ENCODE assay signal across 9 cellular contexts in the genomic region with DNA sequence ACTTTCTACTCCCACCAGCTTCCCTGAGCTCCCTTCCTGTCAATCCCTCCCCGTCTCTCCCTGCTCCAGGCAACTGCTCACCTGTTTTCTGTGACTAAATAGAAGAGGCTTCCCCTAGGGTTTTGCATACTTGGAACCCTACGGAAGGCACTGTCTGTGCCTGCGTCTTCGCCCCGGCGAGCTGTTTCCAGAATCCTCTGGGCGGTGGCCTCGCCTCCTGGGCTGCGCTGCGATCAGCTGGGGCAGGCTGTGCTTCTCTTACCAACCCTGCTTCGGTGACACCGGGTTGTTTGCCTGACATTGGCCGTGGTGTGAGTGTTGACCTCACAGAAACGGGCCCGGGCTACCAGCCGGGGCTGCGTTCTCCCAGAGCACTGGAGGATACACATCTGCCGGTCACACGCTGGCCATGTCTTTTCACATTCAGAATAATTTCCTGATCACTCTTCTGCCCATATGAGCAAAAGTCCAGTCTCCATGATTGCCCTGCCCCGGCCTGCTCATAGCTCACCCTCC. TPM values are rescaled to one million over a fixed set of nuclear protein-coding genes. Genes with fewer than 3 reads are reported as not detected.
DNase-seq lines count a peak whose midpoint lies in the region; ATAC-seq lines count a peak whose summit lies in the region.
"Had no signal": no experiment of that assay in that cellular context is flagged by ENCODE, and none has a peak within 500 bp of the region (broad histone marks: within the 10 kb centered on the region; RNA-seq: fewer than 3 reads in every experiment).

No MANE protein-coding gene starts in this region.

- ATAC-seq in HG02588 (IDR thresholded peaks at IDR 0.05; ENCODE audit: unreplicated experiment) (peak; percentile 15), GM21723 (IDR thresholded peaks at IDR 0.05; ENCODE audit: unreplicated experiment) (no peak)
- ATAC-seq in activated T-helper 17 cell treated with anti-CD3 and anti-CD28 coated beads, Interleukin-2, amount 50 U/mL, for 72 hours (replicated peaks), result no peak
- ATAC-seq in naive thymus-derived CD4-positive, alpha-beta T cell, result no peak

- H3K27ac Mint-ChIP-seq in CD8-positive, alpha-beta memory T cell, result peak overlapping the region; percentile 93 to 99 (median 97)
- H3K27ac Mint-ChIP-seq in activated T-helper 17 cell treated with anti-CD3 and anti-CD28 coated beads, Interleukin-2, amount 50 U/mL, for 72 hours, result peak overlapping the region; percentile 92
- peak overlapping the region in 1 of 9 donors; percentile 18 for H3K27ac Mint-ChIP-seq in naive thymus-derived CD4-positive, alpha-beta T cell

- H3K4me3 Mint-ChIP-seq in CD8-positive, alpha-beta memory T cell, result peak overlapping the region; percentile 81 to 94 (median 87)
- H3K4me3 Mint-ChIP-seq in activated T-helper 17 cell treated with anti-CD3 and anti-CD28 coated beads, Interleukin-2, amount 50 U/mL, for 72 hours, result peak overlapping the region; percentile 86
- peak overlapping the region in 5 of 10 donors; percentile 39 to 75 (median 60) for H3K4me3 Mint-ChIP-seq in naive thymus-derived CD4-positive, alpha-beta T cell

- H3K4me1 Mint-ChIP-seq in CD8-positive, alpha-beta memory T cell, result peaks cover 51 to 61% (median 54%) of the 10 kb centered on the region in 3 donors
- peaks cover 49% of the 10 kb centered on the region for H3K4me1 Mint-ChIP-seq in activated T-helper 17 cell treated with anti-CD3 and anti-CD28 coated beads, Interleukin-2, amount 50 U/mL, for 72 hours
- peaks cover 27 to 55% (median 48%) of the 10 kb centered on the region in 7 donors for H3K4me1 Mint-ChIP-seq in naive thymus-derived CD4-positive, alpha-beta T cell

- H3K36me3 Mint-ChIP-seq in CD8-positive, alpha-beta memory T cell, result no peaks in the 10 kb centered on the region
- no peaks in the 10 kb centered on the region for H3K36me3 Mint-ChIP-seq in activated T-helper 17 cell treated with anti-CD3 and anti-CD28 coated beads, Interleukin-2, amount 50 U/mL, for 72 hours (ENCODE audit: low read depth)
- no peaks in the 10 kb centered on the region for H3K36me3 Mint-ChIP-seq in naive thymus-derived CD4-positive, alpha-beta T cell

- no peaks in the 10 kb centered on the region for H3K36me3 ChIP-seq in CD8-positive, alpha-beta memory T cell (ENCODE audit: insufficient read depth, low read length)
- H3K36me3 ChIP-seq in naive thymus-derived CD4-positive, alpha-beta T cell (ENCODE audit: control insufficient read depth in 2 of 3, insufficient read depth in 3 of 3, low read length in 3 of 3), result no peaks in the 10 kb centered on the region

- peaks cover 43% of the 10 kb centered on the region for H3K4me1 ChIP-seq in CD8-positive, alpha-beta memory T cell (ENCODE audit: insufficient read depth, low read length)
- peaks cover 32 to 39% of the 10 kb centered on the region in 2 donors for H3K4me1 ChIP-seq in naive thymus-derived CD4-positive, alpha-beta T cell (ENCODE audit: control insufficient read depth in 2 of 2, insufficient read depth in 2 of 2, low read length in 2 of 2)

- DNase-seq in CD8-positive, alpha-beta memory T cell, result no peak
- DNase-seq in naive thymus-derived CD4-positive, alpha-beta T cell, result no peak
- DNase-seq in RPMI8226 (no peak), cerebellar nuclear complex (lab: John Stamatoyannopoulos, UW) (no peak), inferior parietal cortex (ENCODE audit: extremely low spot score) (no peak)
- DNase-seq: caudate nucleus had no signal

- H3K27me3 ChIP-seq in CD8-positive, alpha-beta memory T cell (ENCODE audit: insufficient read depth, low read length, poor library complexity, severe bottlenecking), result no peaks in the 10 kb centered on the region
- H3K27me3 ChIP-seq in naive thymus-derived CD4-positive, alpha-beta T cell (ENCODE audit: control insufficient read depth in 2 of 2, insufficient read depth in 2 of 2, low read length in 2 of 2), result no peaks in the 10 kb centered on the region

- no peaks in the 10 kb centered on the region for H3K9me3 ChIP-seq in CD8-positive, alpha-beta memory T cell (ENCODE audit: low read length)
- no peaks in the 10 kb centered on the region for H3K9me3 ChIP-seq in naive thymus-derived CD4-positive, alpha-beta T cell (ENCODE audit: control insufficient read depth in 2 of 3, low read length in 3 of 3)

- H3K27ac ChIP-seq in CD8-positive, alpha-beta memory T cell (ENCODE audit: low read depth, low read length), result peak overlapping the region; percentile 62
- no peak overlapping the region for H3K27ac ChIP-seq in naive thymus-derived CD4-positive, alpha-beta T cell (ENCODE audit: low read depth, low read length)

- CTCF ChIA-PET in CD8-positive, alpha-beta memory T cell (lab: Charles Lee), result interaction anchor here (0.9 to 3.0 kb wide), 5 partner anchors 16 to 103 kb away, joined by 3 to 11 read pairs (median 5); no protein-coding TSS in a partner anchor
- CTCF ChIA-PET in naive thymus-derived CD4-positive, alpha-beta T cell (lab: Charles Lee), result no interaction called here

- H3K27me3 Mint-ChIP-seq in CD8-positive, alpha-beta memory T cell, result no peaks in the 10 kb centered on the region
- H3K27me3 Mint-ChIP-seq in activated T-helper 17 cell treated with anti-CD3 and anti-CD28 coated beads, Interleukin-2, amount 50 U/mL, for 72 hours, result no peaks in the 10 kb centered on the region
- H3K27me3 Mint-ChIP-seq in naive thymus-derived CD4-positive, alpha-beta T cell, result peaks cover 0 to 8% (median 0%) of the 10 kb centered on the region in 5 donors

- intact Hi-C loops in naive thymus-derived CD4-positive, alpha-beta T cell (cut with micrococcal nuclease), result loop anchor here in 1 of 2 donors (5.0 kb wide), 1 partner anchor 46 kb away; no protein-coding TSS in a partner anchor

- POLR2A ChIA-PET in CD8-positive, alpha-beta memory T cell (lab: Charles Lee), result interaction anchor here (1.0 to 1.4 kb wide), 6 partner anchors 15 to 52 kb away, joined by 3 to 6 read pairs (median 4); no protein-coding TSS in a partner anchor
- POLR2A ChIA-PET in naive thymus-derived CD4-positive, alpha-beta T cell (lab: Charles Lee), result interaction anchor here (0.9 to 2.0 kb wide), 3 partner anchors 10 to 49 kb away, joined by 3 to 6 read pairs (median 3); no protein-coding TSS in a partner anchor

- peak overlapping the region; percentile 46 for H3K4me3 ChIP-seq in CD8-positive, alpha-beta memory T cell (ENCODE audit: low read length)
- peak overlapping the region; percentile 39 for H3K4me3 ChIP-seq in naive thymus-derived CD4-positive, alpha-beta T cell (ENCODE audit: low read length)

- H3K9me3 Mint-ChIP-seq in CD8-positive, alpha-beta memory T cell, result peaks cover 0 to under 1% (median 0%) of the 10 kb centered on the region in 5 donors
- no peaks in the 10 kb centered on the region for H3K9me3 Mint-ChIP-seq in activated T-helper 17 cell treated with anti-CD3 and anti-CD28 coated beads, Interleukin-2, amount 50 U/mL, for 72 hours
- peaks cover 0 to 11% (median 3%) of the 10 kb centered on the region in 11 donors for H3K9me3 Mint-ChIP-seq in naive thymus-derived CD4-positive, alpha-beta T cell

RNA-seq across cellular contexts. Expression of a gene that starts 29.4 kb away (rescaled TPM):
- 1 to 10 TPM; 3.5 to 3.9 TPM for total RNA-seq in CD8-positive, alpha-beta memory T cell
- 47.3 TPM for polyA plus RNA-seq in CD8-positive, alpha-beta memory T cell
- 10 to 100 TPM; 31.5 to 55.7 TPM for total RNA-seq in activated T-helper 17 cell treated with anti-CD3 and anti-CD28 coated beads, Interleukin-2, amount 50 U/mL, for 72 hours
- total RNA-seq in naive thymus-derived CD4-positive, alpha-beta T cell, result 1 to 10 TPM in 1 of 5 experiments, under 1 TPM in 3, not detected in 1; 0.15 to 4.1 (median 0.48) TPM
- polyA plus RNA-seq in naive thymus-derived CD4-positive, alpha-beta T cell, result under 1 TPM; 0.38 to 0.93 TPM

Comparison
In these comparisons a context has a peak if more than half of its experiments do, and no peak if none do; other contexts are left out.
1. RNA of a gene that starts 29.4 kb away (total RNA-seq): 31.5 to 55.7 TPM in activated T-helper 17 cell treated with anti-CD3 and anti-CD28 coated beads, Interleukin-2, amount 50 U/mL, for 72 hours; 3.5 to 3.9 TPM in CD8-positive, alpha-beta memory T cell and 0.15 to 4.1 TPM in naive thymus-derived CD4-positive, alpha-beta T cell; every median in the first group is over 4 times any median in the second.